Comparison of ENCODE assay signal across 19 cellular contexts in the genomic region with DNA sequence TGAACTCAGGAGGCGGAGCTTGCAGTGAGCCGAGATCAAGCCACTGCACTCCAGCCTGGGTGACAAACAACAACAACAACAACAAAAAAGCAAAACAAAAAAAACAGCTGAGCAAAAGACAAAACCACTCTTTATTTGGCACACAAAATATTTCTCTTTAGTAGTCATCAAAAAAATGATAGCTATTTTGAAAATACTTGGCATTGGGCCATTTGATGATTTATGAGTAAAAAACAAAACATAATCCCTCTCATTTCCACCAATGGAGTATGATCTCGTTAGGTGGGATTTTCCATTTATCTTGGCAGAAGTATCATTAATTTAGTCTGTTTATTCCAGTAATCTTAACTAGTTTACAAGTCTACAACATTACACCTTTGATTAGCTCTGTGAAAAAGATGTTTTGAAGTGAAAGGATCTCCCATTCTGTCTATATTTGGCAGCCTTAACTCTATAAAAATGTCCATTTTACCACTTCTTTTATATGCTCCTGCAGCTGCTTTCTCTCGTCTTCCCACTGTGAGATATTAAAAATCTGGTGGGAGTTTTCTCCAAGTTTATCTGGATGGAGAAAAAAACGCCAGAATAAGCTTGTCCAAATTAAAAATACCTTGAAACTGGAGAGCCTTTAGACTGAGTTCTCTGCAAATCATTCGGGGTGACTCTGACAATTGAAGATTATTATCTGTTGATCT. TPM values are rescaled to one million over a fixed set of nuclear protein-coding genes. Genes with fewer than 3 reads are reported as not detected.
"Had no signal": no experiment of that assay in that cellular context is flagged by ENCODE, and none has a peak within 500 bp of the region (broad histone marks: within the 10 kb centered on the region; RNA-seq: fewer than 3 reads in every experiment).

No MANE protein-coding gene starts in this region.

- H3K9me3 Mint-ChIP-seq: brain; natural killer cell treated with Interleukin-12 subunit alpha and Interleukin-12 subunit beta and Interleukin-15 and Interleukin-18, amount 100 ng/mL, for 72 hours had no signal

- DNase-seq: activated CD4-positive, alpha-beta T cell treated with anti-CD3 and anti-CD28 coated beads, Interleukin-2, amount 50 U/mL, for 1 hour; activated CD4-positive, CD25-positive, alpha-beta regulatory T cell; activated naive CD4-positive, alpha-beta T cell treated with anti-CD3 and anti-CD28 coated beads, Interleukin-2, amount 50 U/mL, for 16 hours; activated T-cell treated with anti-CD3 and anti-CD28 coated beads for 4 hours; amygdala; cerebellar nuclear complex; hippocampal formation; occipital lobe; right lobe of liver; stimulated activated CD4-positive, alpha-beta T cell treated with anti-CD3 and anti-CD28 coated beads, Interleukin-2, amount 100 ng/mL, for 24 hours; stimulated activated naive CD4-positive, alpha-beta T cell; substantia nigra; T-helper 17 cell had no signal

- H3K4me1 Mint-ChIP-seq: T-helper 17 cell had no signal

- H3K27me3 Mint-ChIP-seq: brain; natural killer cell treated with Interleukin-12 subunit alpha and Interleukin-12 subunit beta and Interleukin-15 and Interleukin-18, amount 100 ng/mL, for 72 hours; T-helper 17 cell had no signal

- H3K36me3 ChIP-seq: prostate gland, right lobe of liver had no signal

- H3K27ac ChIP-seq: prostate gland, right lobe of liver had no signal

- H3K4me3 ChIP-seq: lung, prostate gland, right lobe of liver had no signal

- H3K4me3 Mint-ChIP-seq: brain; natural killer cell treated with Interleukin-12 subunit alpha and Interleukin-12 subunit beta and Interleukin-15 and Interleukin-18, amount 100 ng/mL, for 72 hours; T-helper 17 cell had no signal

- H3K4me1 ChIP-seq: prostate gland had no signal

- H3K36me3 Mint-ChIP-seq: brain; natural killer cell treated with Interleukin-12 subunit alpha and Interleukin-12 subunit beta and Interleukin-15 and Interleukin-18, amount 100 ng/mL, for 72 hours had no signal

- H3K27ac Mint-ChIP-seq: activated T-helper 2 cell treated with anti-CD3 and anti-CD28 coated beads, Interferon-gamma antibody, Interleukin-2, Interleukin-4, amounts not matched to agents 10 μg/mL and 5 μg/mL and 100 μg/mL, durations not matched to agents 14 hours and 24 hours and 36 hours; natural killer cell treated with Interleukin-12 subunit alpha and Interleukin-12 subunit beta and Interleukin-15 and Interleukin-18, amount 100 ng/mL, for 72 hours; T-helper 17 cell had no signal

- H3K9me3 ChIP-seq: prostate gland, right lobe of liver had no signal

- H3K27me3 ChIP-seq: right lobe of liver had no signal

RNA-seq across cellular contexts. Expression of gene AGMO, which starts 58.8 kb away (rescaled TPM):
- total RNA-seq: activated CD8-positive, alpha-beta memory T cell treated with anti-CD3 and anti-CD28 coated beads for 36 hours; activated T-helper 2 cell treated with anti-CD3 and anti-CD28 coated beads, Interferon-gamma antibody, Interleukin-2, Interleukin-4, amounts not matched to agents 10 μg/mL and 5 μg/mL and 100 μg/mL, durations not matched to agents 14 hours and 24 hours and 36 hours; natural killer cell treated with Interleukin-12 subunit alpha and Interleukin-12 subunit beta and Interleukin-15 and Interleukin-18, amount 100 ng/mL, for 72 hours; occipital lobe; T-helper 17 cell had no signal
